Comparison of ENCODE assay signal across 1 cellular context in the genomic region with DNA sequence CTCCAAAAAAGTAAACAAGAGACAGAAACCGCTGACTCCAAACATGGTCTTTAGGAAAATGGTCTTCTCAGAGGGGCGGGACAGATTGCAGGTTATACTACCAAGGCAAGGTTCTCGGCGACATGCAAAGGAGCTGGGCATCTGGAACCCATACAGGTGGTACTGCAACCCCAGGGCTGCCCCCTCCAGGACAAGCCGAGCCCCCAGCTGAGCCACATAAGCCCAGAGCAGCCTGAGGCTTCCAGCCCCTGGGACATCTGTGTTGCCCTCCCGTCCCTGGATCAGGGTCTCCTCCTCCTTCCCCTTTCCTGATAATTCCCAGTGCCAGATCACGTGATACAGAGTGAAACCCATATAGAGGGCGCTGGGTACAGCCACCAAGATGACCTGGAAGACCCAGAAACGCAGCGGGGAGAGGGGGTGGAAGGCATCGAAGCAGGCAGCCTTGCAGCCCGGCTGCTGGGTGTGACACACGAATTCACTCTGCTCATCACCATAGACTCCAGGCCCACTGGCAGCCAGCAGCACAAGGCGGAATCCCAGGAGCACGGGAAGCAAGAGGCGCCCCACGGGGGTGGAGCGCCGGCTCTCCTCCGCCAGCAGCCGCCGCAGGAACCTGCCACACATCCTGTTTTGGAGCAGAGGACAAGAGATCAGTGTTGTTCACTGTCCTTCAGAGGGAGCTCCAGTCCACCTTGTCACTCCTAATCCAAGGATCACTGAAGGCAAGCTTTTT.
TF ChIP-seq lines count a peak whose summit lies in the region.

A gene with protein sequence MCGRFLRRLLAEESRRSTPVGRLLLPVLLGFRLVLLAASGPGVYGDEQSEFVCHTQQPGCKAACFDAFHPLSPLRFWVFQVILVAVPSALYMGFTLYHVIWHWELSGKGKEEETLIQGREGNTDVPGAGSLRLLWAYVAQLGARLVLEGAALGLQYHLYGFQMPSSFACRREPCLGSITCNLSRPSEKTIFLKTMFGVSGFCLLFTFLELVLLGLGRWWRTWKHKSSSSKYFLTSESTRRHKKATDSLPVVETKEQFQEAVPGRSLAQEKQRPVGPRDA (minus strand): TSS at position 627 of the 736 bp plus-strand sequence. CDS start 0 bp downstream, at position 627.

TF ChIP-seq in HepG2, 621 proteins besides CTCF, POLR2A, EP300 and RAD21 (continued from another document and continues in another):
- no peak for TF ChIP-seq DNMT3B (CRISPR knock-in tag; conservative IDR thresholded peaks at IDR 0.05)
- TF ChIP-seq, protein P1, sequence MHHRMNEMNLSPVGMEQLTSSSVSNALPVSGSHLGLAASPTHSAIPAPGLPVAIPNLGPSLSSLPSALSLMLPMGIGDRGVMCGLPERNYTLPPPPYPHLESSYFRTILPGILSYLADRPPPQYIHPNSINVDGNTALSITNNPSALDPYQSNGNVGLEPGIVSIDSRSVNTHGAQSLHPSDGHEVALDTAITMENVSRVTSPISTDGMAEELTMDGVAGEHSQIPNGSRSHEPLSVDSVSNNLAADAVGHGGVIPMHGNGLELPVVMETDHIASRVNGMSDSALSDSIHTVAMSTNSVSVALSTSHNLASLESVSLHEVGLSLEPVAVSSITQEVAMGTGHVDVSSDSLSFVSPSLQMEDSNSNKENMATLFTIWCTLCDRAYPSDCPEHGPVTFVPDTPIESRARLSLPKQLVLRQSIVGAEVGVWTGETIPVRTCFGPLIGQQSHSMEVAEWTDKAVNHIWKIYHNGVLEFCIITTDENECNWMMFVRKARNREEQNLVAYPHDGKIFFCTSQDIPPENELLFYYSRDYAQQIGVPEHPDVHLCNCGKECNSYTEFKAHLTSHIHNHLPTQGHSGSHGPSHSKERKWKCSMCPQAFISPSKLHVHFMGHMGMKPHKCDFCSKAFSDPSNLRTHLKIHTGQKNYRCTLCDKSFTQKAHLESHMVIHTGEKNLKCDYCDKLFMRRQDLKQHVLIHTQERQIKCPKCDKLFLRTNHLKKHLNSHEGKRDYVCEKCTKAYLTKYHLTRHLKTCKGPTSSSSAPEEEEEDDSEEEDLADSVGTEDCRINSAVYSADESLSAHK (CRISPR knock-in tag; IDR thresholded peaks at IDR 0.05; ENCODE audit: borderline replicate concordance) = no peak
- no peak for TF ChIP-seq PTBP1 (IDR thresholded peaks at IDR 0.05; ENCODE audit: low read depth, low read length, poor library complexity, severe bottlenecking)
- TF ChIP-seq CBFB (CRISPR knock-in tag; IDR thresholded peaks at IDR 0.05) = no peak
- TF ChIP-seq ZNF605 (CRISPR knock-in tag; IDR thresholded peaks at IDR 0.05) = 0 out of 2 replicates have a peak, but pooled peaks have one; percentile 29
- TF ChIP-seq SOX6 (IDR thresholded peaks at IDR 0.05) = no peak
- TF ChIP-seq SOX6 (CRISPR knock-in tag; IDR thresholded peaks at IDR 0.05) = peak; percentile 45; the same call in 1 of the 2 replicates
- TF ChIP-seq, protein P2, sequence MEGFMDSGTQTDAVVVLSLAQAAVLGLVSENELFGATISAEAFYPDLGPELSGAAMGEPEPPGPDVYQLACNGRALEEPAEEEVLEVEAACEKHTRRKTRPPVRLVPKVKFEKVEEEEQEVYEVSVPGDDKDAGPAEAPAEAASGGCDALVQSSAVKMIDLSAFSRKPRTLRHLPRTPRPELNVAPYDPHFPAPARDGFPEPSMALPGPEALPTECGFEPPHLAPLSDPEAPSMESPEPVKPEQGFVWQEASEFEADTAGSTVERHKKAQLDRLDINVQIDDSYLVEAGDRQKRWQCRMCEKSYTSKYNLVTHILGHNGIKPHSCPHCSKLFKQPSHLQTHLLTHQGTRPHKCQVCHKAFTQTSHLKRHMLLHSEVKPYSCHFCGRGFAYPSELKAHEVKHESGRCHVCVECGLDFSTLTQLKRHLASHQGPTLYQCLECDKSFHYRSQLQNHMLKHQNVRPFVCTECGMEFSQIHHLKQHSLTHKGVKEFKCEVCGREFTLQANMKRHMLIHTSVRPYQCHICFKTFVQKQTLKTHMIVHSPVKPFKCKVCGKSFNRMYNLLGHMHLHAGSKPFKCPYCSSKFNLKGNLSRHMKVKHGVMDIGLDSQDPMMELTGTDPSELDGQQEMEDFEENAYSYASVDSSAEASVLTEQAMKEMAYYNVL (CRISPR knock-in tag; IDR thresholded peaks at IDR 0.05; ENCODE audit: borderline replicate concordance) = peak; percentile 43; the same call in 1 of the 2 replicates
- no peak for TF ChIP-seq RFX1 (IDR thresholded peaks at IDR 0.05)
- no peak for TF ChIP-seq SNAI1 (CRISPR knock-in tag; IDR thresholded peaks at IDR 0.05; ENCODE audit: borderline replicate concordance)
- no peak for TF ChIP-seq TAF15 (IDR thresholded peaks at IDR 0.05; ENCODE audit: low read depth, low read length, poor library complexity, severe bottlenecking)
- TF ChIP-seq, protein P3, sequence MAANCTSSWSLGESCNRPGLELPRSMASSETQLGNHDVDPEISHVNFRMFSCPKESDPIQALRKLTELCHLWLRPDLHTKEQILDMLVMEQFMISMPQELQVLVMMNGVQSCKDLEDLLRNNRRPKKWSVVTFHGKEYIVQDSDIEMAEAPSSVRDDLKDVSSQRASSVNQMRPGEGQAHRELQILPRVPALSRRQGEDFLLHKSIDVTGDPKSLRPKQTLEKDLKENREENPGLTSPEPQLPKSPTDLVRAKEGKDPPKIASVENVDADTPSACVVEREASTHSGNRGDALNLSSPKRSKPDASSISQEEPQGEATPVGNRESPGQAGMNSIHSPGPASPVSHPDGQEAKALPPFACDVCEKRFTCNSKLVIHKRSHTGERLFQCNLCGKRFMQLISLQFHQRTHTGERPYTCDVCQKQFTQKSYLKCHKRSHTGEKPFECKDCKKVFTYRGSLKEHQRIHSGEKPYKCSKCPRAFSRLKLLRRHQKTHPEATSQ (CRISPR knock-in tag; IDR thresholded peaks at IDR 0.05; ENCODE audit: borderline replicate concordance) = no peak
- TF ChIP-seq ARNT2 (CRISPR knock-in tag; IDR thresholded peaks at IDR 0.05; ENCODE audit: low read depth) = no peak
- TF ChIP-seq, protein P4, sequence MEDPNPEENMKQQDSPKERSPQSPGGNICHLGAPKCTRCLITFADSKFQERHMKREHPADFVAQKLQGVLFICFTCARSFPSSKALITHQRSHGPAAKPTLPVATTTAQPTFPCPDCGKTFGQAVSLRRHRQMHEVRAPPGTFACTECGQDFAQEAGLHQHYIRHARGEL (CRISPR knock-in tag; IDR thresholded peaks at IDR 0.05) = no peak
- TF ChIP-seq ZNF724P (CRISPR knock-in tag; IDR thresholded peaks at IDR 0.05; ENCODE audit: borderline replicate concordance) = no peak
- no peak for TF ChIP-seq PRMT3 (CRISPR knock-in tag; IDR thresholded peaks at IDR 0.05; ENCODE audit: borderline replicate concordance, low read depth)
- no peak for TF ChIP-seq ZNF335 (CRISPR knock-in tag; IDR thresholded peaks at IDR 0.05)
- TF ChIP-seq ZFYVE20 (CRISPR knock-in tag; IDR thresholded peaks at IDR 0.05; ENCODE audit: borderline replicate concordance, low read depth) = no peak
- TF ChIP-seq, protein P5, sequence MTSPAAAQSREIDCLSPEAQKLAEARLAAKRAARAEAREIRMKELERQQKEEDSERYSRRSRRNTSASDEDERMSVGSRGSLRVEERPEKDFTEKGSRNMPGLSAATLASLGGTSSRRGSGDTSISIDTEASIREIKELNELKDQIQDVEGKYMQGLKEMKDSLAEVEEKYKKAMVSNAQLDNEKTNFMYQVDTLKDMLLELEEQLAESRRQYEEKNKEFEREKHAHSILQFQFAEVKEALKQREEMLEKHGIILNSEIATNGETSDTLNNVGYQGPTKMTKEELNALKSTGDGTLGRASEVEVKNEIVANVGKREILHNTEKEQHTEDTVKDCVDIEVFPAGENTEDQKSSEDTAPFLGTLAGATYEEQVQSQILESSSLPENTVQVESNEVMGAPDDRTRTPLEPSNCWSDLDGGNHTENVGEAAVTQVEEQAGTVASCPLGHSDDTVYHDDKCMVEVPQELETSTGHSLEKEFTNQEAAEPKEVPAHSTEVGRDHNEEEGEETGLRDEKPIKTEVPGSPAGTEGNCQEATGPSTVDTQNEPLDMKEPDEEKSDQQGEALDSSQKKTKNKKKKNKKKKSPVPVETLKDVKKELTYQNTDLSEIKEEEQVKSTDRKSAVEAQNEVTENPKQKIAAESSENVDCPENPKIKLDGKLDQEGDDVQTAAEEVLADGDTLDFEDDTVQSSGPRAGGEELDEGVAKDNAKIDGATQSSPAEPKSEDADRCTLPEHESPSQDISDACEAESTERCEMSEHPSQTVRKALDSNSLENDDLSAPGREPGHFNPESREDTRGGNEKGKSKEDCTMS (CRISPR knock-in tag; conservative IDR thresholded peaks at IDR 0.05) = no peak
- TF ChIP-seq, protein P6, sequence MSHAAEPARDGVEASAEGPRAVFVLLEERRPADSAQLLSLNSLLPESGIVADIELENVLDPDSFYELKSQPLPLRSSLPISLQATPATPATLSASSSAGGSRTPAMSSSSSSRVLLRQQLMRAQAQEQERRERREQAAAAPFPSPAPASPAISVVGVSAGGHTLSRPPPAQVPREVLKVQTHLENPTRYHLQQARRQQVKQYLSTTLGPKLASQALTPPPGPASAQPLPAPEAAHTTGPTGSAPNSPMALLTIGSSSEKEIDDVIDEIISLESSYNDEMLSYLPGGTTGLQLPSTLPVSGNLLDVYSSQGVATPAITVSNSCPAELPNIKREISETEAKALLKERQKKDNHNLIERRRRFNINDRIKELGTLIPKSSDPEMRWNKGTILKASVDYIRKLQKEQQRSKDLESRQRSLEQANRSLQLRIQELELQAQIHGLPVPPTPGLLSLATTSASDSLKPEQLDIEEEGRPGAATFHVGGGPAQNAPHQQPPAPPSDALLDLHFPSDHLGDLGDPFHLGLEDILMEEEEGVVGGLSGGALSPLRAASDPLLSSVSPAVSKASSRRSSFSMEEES (CRISPR knock-in tag; IDR thresholded peaks at IDR 0.05) = no peak; the same call in 1 of the 2 replicates
- no peak for TF ChIP-seq HDAC2 (CRISPR knock-in tag; IDR thresholded peaks at IDR 0.05)
- TF ChIP-seq ZNF570 (CRISPR knock-in tag; IDR thresholded peaks at IDR 0.05; ENCODE audit: borderline replicate concordance) = no peak
- TF ChIP-seq LCORL (IDR thresholded peaks at IDR 0.05) = no peak
- peak; percentile 29; the same call in 1 of the 2 replicates for TF ChIP-seq LCORL (CRISPR knock-in tag; IDR thresholded peaks at IDR 0.05)
- TF ChIP-seq, protein P7, sequence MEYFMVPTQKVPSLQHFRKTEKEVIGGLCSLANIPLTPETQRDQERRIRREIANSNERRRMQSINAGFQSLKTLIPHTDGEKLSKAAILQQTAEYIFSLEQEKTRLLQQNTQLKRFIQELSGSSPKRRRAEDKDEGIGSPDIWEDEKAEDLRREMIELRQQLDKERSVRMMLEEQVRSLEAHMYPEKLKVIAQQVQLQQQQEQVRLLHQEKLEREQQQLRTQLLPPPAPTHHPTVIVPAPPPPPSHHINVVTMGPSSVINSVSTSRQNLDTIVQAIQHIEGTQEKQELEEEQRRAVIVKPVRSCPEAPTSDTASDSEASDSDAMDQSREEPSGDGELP (IDR thresholded peaks at IDR 0.05; ENCODE audit: borderline replicate concordance, low read depth) = no peak
- no peak for TF ChIP-seq ZFAT (CRISPR knock-in tag; conservative IDR thresholded peaks at IDR 0.05)
- TF ChIP-seq, protein P8, sequence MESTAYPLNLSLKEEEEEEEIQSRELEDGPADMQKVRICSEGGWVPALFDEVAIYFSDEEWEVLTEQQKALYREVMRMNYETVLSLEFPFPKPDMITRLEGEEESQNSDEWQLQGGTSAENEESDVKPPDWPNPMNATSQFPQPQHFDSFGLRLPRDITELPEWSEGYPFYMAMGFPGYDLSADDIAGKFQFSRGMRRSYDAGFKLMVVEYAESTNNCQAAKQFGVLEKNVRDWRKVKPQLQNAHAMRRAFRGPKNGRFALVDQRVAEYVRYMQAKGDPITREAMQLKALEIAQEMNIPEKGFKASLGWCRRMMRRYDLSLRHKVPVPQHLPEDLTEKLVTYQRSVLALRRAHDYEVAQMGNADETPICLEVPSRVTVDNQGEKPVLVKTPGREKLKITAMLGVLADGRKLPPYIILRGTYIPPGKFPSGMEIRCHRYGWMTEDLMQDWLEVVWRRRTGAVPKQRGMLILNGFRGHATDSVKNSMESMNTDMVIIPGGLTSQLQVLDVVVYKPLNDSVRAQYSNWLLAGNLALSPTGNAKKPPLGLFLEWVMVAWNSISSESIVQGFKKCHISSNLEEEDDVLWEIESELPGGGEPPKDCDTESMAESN (CRISPR knock-in tag; conservative IDR thresholded peaks at IDR 0.05) = no peak
- TF ChIP-seq HMGA1 (CRISPR knock-in tag; conservative IDR thresholded peaks at IDR 0.05) = no peak
- no peak for TF ChIP-seq ZNF20 (CRISPR knock-in tag; IDR thresholded peaks at IDR 0.05)
- TF ChIP-seq TBX2 (CRISPR knock-in tag; IDR thresholded peaks at IDR 0.05; ENCODE audit: borderline replicate concordance) = peak; percentile 31; the same call in 1 of the 2 replicates
- no peak for TF ChIP-seq ZNF777 (CRISPR knock-in tag; IDR thresholded peaks at IDR 0.05)
- TF ChIP-seq ELF4 (CRISPR knock-in tag; IDR thresholded peaks at IDR 0.05; ENCODE audit: borderline replicate concordance) = no peak
- no peak for TF ChIP-seq REL (CRISPR knock-in tag; conservative IDR thresholded peaks at IDR 0.05)
- TF ChIP-seq SNAPC2 (CRISPR knock-in tag; IDR thresholded peaks at IDR 0.05) = 0 out of 2 replicates have a peak, but pooled peaks have one; percentile 33
- TF ChIP-seq, protein P9, sequence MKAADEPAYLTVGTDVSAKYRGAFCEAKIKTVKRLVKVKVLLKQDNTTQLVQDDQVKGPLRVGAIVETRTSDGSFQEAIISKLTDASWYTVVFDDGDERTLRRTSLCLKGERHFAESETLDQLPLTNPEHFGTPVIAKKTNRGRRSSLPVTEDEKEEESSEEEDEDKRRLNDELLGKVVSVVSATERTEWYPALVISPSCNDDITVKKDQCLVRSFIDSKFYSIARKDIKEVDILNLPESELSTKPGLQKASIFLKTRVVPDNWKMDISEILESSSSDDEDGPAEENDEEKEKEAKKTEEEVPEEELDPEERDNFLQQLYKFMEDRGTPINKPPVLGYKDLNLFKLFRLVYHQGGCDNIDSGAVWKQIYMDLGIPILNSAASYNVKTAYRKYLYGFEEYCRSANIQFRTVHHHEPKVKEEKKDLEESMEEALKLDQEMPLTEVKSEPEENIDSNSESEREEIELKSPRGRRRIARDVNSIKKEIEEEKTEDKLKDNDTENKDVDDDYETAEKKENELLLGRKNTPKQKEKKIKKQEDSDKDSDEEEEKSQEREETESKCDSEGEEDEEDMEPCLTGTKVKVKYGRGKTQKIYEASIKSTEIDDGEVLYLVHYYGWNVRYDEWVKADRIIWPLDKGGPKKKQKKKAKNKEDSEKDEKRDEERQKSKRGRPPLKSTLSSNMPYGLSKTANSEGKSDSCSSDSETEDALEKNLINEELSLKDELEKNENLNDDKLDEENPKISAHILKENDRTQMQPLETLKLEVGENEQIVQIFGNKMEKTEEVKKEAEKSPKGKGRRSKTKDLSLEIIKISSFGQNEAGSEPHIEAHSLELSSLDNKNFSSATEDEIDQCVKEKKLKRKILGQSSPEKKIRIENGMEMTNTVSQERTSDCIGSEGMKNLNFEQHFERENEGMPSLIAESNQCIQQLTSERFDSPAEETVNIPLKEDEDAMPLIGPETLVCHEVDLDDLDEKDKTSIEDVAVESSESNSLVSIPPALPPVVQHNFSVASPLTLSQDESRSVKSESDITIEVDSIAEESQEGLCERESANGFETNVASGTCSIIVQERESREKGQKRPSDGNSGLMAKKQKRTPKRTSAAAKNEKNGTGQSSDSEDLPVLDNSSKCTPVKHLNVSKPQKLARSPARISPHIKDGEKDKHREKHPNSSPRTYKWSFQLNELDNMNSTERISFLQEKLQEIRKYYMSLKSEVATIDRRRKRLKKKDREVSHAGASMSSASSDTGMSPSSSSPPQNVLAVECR (CRISPR knock-in tag; IDR thresholded peaks at IDR 0.05; ENCODE audit: borderline replicate concordance) = peak; percentile 53; the same call in 1 of the 2 replicates
